Comparison of ENCODE assay signal across 9 cellular contexts in the genomic region with DNA sequence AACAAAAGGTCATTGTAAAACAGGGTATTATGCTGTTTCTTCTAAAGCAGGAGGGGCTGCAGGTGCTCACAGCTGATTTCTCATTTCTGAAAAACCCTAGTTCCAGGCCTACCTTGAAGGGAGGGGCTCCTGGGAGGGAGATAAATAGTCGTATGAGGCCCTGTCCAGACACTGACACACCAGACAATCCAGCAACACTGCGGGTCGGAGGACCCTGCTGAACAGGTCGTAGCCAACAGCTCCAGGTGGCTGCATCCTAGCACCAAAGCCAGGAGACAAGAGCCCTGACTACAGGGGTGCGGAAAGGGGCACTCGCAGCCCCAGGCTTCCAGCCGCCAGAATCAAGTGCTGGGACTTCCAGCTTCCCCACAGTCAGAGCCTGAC. TPM values are rescaled to one million over a fixed set of nuclear protein-coding genes. Genes with fewer than 3 reads are reported as not detected.
DNase-seq lines count a peak whose midpoint lies in the region; ATAC-seq, FAIRE-seq and TF ChIP-seq lines count a peak whose summit lies in the region.
"Had no signal": no experiment of that assay in that cellular context is flagged by ENCODE, and none has a peak within 500 bp of the region (broad histone marks: within the 10 kb centered on the region; RNA-seq: fewer than 3 reads in every experiment).

No MANE protein-coding gene starts in this region.

- H3K4me1 Mint-ChIP-seq in activated naive CD4-positive, alpha-beta T cell treated with anti-CD3 and anti-CD28 coated beads for 36 hours (ENCODE audit: low read depth) = peaks cover 32% of the 10 kb centered on the region
- peaks cover 30% of the 10 kb centered on the region for H3K4me1 Mint-ChIP-seq in activated CD4-positive, alpha-beta memory T cell treated with anti-CD3 and anti-CD28 coated beads for 36 hours (ENCODE audit: low read depth)

- CTCF ChIA-PET in activated naive CD4-positive, alpha-beta T cell treated with anti-CD3 and anti-CD28 coated beads for 36 hours (lab: Charles Lee) = interaction anchor here (0.6 to 2.7 kb wide), 12 partner anchors 13 to 103 kb away, joined by 3 to 11 read pairs (median 4); a partner anchor contains a TSS
- CTCF ChIA-PET in activated CD4-positive, alpha-beta memory T cell treated with anti-CD3 and anti-CD28 coated beads for 36 hours (lab: Charles Lee) = interaction anchor here (0.8 to 2.4 kb wide), 9 partner anchors 18 to 103 kb away, joined by 3 to 7 read pairs (median 3); a partner anchor contains a TSS

- dilution Hi-C loops in keratinocyte (cut with MboI; ENCODE audit: extremely low pct_ligation_motif_present, low sequenced_read_pairs) = no loop called here

- H2AFZ ChIP-seq in keratinocyte (ENCODE audit: control insufficient read depth, low read length) = peak overlapping the region; percentile 17

- H3K4me3 ChIP-seq in keratinocyte (ENCODE audit: control insufficient read depth in 2 of 3, extremely low read depth in 1 of 3, insufficient read depth in 2 of 3, low read depth in 1 of 3, low read length in 3 of 3) (no peak overlapping the region), thyroid gland (replicated peaks in 1 of 3) (no peak overlapping the region)

- H3K27ac ChIP-seq in keratinocyte (ENCODE audit: control insufficient read depth, insufficient read depth, low read length) = peak overlapping the region; percentile 95
- peak overlapping the region; percentile 83 to 96 (median 93) for H3K27ac ChIP-seq in thyroid gland

- H3K9ac ChIP-seq in keratinocyte (ENCODE audit: control insufficient read depth, extremely low read depth, insufficient read depth, low read length) = peak overlapping the region; percentile 51

- no peaks in the 10 kb centered on the region for H3K36me3 Mint-ChIP-seq in activated naive CD4-positive, alpha-beta T cell treated with anti-CD3 and anti-CD28 coated beads for 36 hours (ENCODE audit: low read depth)
- H3K36me3 Mint-ChIP-seq in activated CD4-positive, alpha-beta memory T cell treated with anti-CD3 and anti-CD28 coated beads for 36 hours = no peaks in the 10 kb centered on the region

- TF ChIP-seq CTCF in keratinocyte (optimal IDR thresholded peaks at IDR 0.05 in 1 of 3, IDR thresholded peaks at IDR 0.05 in 1 of 3, conservative IDR thresholded peaks at IDR 0.05 in 1 of 3; ENCODE audit: extremely low read depth in 1 of 3, insufficient read depth in 2 of 3, low read length in 3 of 3) = no peak
- no peak for TF ChIP-seq CTCF in thyroid gland (IDR thresholded peaks at IDR 0.05)

- H3K9me3 Mint-ChIP-seq in activated naive CD4-positive, alpha-beta T cell treated with anti-CD3 and anti-CD28 coated beads for 36 hours = no peaks in the 10 kb centered on the region
- H3K9me3 Mint-ChIP-seq in activated CD4-positive, alpha-beta memory T cell treated with anti-CD3 and anti-CD28 coated beads for 36 hours = no peaks in the 10 kb centered on the region

- H4K20me1 ChIP-seq in keratinocyte (ENCODE audit: control insufficient read depth, extremely low read depth, insufficient read depth, low read length) = no peaks in the 10 kb centered on the region

- DNase-seq in activated naive CD4-positive, alpha-beta T cell treated with anti-CD3 and anti-CD28 coated beads for 36 hours = peak; percentile 60
- DNase-seq in activated naive CD4-positive, alpha-beta T cell treated with Interleukin-2 at 50 U/mL for 16 hours = no peak
- DNase-seq in activated CD4-positive, alpha-beta memory T cell treated with anti-CD3 and anti-CD28 coated beads for 36 hours = no peak
- no peak for DNase-seq in keratinocyte (ENCODE audit: low read depth, low spot score)
- DNase-seq in thyroid gland = peak; percentile 47 to 61
- no peak for DNase-seq in activated gamma-delta T cell treated with Interleukin-2 at 50 U/mL for 16 hours
- DNase-seq: NCI-H748 treated with DMSO at 0.1 percent for 48 hours had no signal

- ATAC-seq in HG02678 (IDR thresholded peaks at IDR 0.05; ENCODE audit: unreplicated experiment) = no peak
- no peak for ATAC-seq in HG03159 (IDR thresholded peaks at IDR 0.05; ENCODE audit: unreplicated experiment)

- H3K27me3 ChIP-seq in keratinocyte (ENCODE audit: control insufficient read depth, extremely low read depth, insufficient read depth, low read length) (no peaks in the 10 kb centered on the region), thyroid gland (no peaks in the 10 kb centered on the region)

- intact Hi-C loops in activated naive CD4-positive, alpha-beta T cell treated with anti-CD3 and anti-CD28 coated beads for 36 hours (cut with micrococcal nuclease) = loop anchor here (1.0 kb wide), 13 partner anchors 18 to 490 kb away; a partner anchor contains a TSS
- intact Hi-C loops in activated CD4-positive, alpha-beta memory T cell treated with anti-CD3 and anti-CD28 coated beads for 36 hours (cut with micrococcal nuclease) = loop anchor here (1.0 kb wide), 6 partner anchors 18 to 71 kb away; a partner anchor contains a TSS
- intact Hi-C loops in thyroid gland (cut with DNase I) = no loop called here

- no peak for TF ChIP-seq POLR2A in thyroid gland (IDR thresholded peaks at IDR 0.05)

- H3K27ac Mint-ChIP-seq in activated naive CD4-positive, alpha-beta T cell treated with anti-CD3 and anti-CD28 coated beads for 36 hours = peak overlapping the region; percentile 94
- peak overlapping the region; percentile 95 for H3K27ac Mint-ChIP-seq in activated CD4-positive, alpha-beta memory T cell treated with anti-CD3 and anti-CD28 coated beads for 36 hours

- H3K36me3 ChIP-seq in keratinocyte (ENCODE audit: control insufficient read depth in 2 of 2, extremely low read depth in 1 of 2, insufficient read depth in 2 of 2, low read length in 2 of 2) (no peaks in the 10 kb centered on the region), thyroid gland (no peaks in the 10 kb centered on the region)

- H3K4me3 Mint-ChIP-seq in activated naive CD4-positive, alpha-beta T cell treated with anti-CD3 and anti-CD28 coated beads for 36 hours = peak overlapping the region; percentile 37
- H3K4me3 Mint-ChIP-seq in activated CD4-positive, alpha-beta memory T cell treated with anti-CD3 and anti-CD28 coated beads for 36 hours = peak overlapping the region; percentile 52

- H3K9me3 ChIP-seq in keratinocyte (ENCODE audit: control insufficient read depth, low read depth, low read length) (no peaks in the 10 kb centered on the region), thyroid gland (no peaks in the 10 kb centered on the region)

- H3K79me2 ChIP-seq in keratinocyte (ENCODE audit: control insufficient read depth, insufficient read depth, low read length) = no peaks in the 10 kb centered on the region

- 22 to 34% methylated on average over 6 to 7 of the region's 7 CpGs for WGBS in thyroid gland, 2 donors

- peaks cover 57% of the 10 kb centered on the region for H3K4me1 ChIP-seq in keratinocyte (ENCODE audit: control insufficient read depth, extremely low read depth, insufficient read depth, low read length)
- H3K4me1 ChIP-seq in thyroid gland = peaks cover 64 to 69% of the 10 kb centered on the region in 2 donors

- H3K4me2 ChIP-seq in keratinocyte (ENCODE audit: control insufficient read depth, extremely low read depth, insufficient read depth, low read depth, low read length) = peak overlapping the region; percentile 72

- no peak for FAIRE-seq in keratinocyte (lab: Jason Lieb, UNC)

- H3K27me3 Mint-ChIP-seq in activated naive CD4-positive, alpha-beta T cell treated with anti-CD3 and anti-CD28 coated beads for 36 hours (ENCODE audit: low read depth) = no peaks in the 10 kb centered on the region
- no peaks in the 10 kb centered on the region for H3K27me3 Mint-ChIP-seq in activated CD4-positive, alpha-beta memory T cell treated with anti-CD3 and anti-CD28 coated beads for 36 hours

- H3K9me1 ChIP-seq in keratinocyte (ENCODE audit: control insufficient read depth, extremely low read depth, insufficient read depth, low read length) = no peaks in the 10 kb centered on the region

- POLR2A ChIA-PET in activated CD4-positive, alpha-beta memory T cell treated with anti-CD3 and anti-CD28 coated beads for 36 hours (lab: Charles Lee) = interaction anchor here (0.6 to 3.4 kb wide), 14 partner anchors 9 to 352 kb away, joined by 3 to 75 read pairs (median 4); a partner anchor contains a TSS

RNA-seq across cellular contexts. Expression of a gene that starts 41.2 kb away (rescaled TPM):
- total RNA-seq in activated naive CD4-positive, alpha-beta T cell treated with anti-CD3 and anti-CD28 coated beads for 36 hours = 100 to 1,000 TPM; 433 to 437 TPM
- total RNA-seq in activated CD4-positive, alpha-beta memory T cell treated with anti-CD3 and anti-CD28 coated beads for 36 hours = 100 to 1,000 TPM; 407 to 425 TPM
- polyA plus RNA-seq in keratinocyte = 212 to 326 TPM (median 232 TPM) in 3 replicates
- polyA plus RNA-seq in keratinocyte (2011; ENCODE audit: low read depth) = 220 TPM
- 184 and 333 TPM in 2 replicates for polyA plus RNA-seq in keratinocyte (2011; cell fraction: cytosol; rRNA removed)
- polyA plus RNA-seq in keratinocyte (2011; cell fraction: nucleus; rRNA removed) = 134 and 170 TPM in 2 replicates
- 189 and 205 TPM in 2 replicates for polyA plus RNA-seq in keratinocyte (2012; ENCODE audit: low replicate concordance)
- 44.7 to 97.9 TPM (median 90.4 TPM) in 3 replicates for polyA minus RNA-seq in keratinocyte
- polyA minus RNA-seq in keratinocyte (2011; cell fraction: cytosol; rRNA and poly(A)+ RNA removed) = 96.5 TPM
- polyA minus RNA-seq in keratinocyte (2011; cell fraction: nucleus; rRNA and poly(A)+ RNA removed) = 27.1 and 51.3 TPM in 2 replicates
- 100 to 1,000 TPM; 107 to 157 (median 120) TPM for total RNA-seq in thyroid gland

Comparison
In these comparisons a context has a peak if more than half of its experiments do, and no peak if none do; other contexts are left out.
1. DNase-seq: peak in activated naive CD4-positive, alpha-beta T cell treated with anti-CD3 and anti-CD28 coated beads for 36 hours (single experiment) and thyroid gland (2 of 2); none in activated naive CD4-positive, alpha-beta T cell treated with Interleukin-2 at 50 U/mL for 16 hours (single experiment), activated CD4-positive, alpha-beta memory T cell treated with anti-CD3 and anti-CD28 coated beads for 36 hours (single experiment), keratinocyte (single experiment) and activated gamma-delta T cell treated with Interleukin-2 at 50 U/mL for 16 hours (single experiment).